In the genomic region with DNA sequence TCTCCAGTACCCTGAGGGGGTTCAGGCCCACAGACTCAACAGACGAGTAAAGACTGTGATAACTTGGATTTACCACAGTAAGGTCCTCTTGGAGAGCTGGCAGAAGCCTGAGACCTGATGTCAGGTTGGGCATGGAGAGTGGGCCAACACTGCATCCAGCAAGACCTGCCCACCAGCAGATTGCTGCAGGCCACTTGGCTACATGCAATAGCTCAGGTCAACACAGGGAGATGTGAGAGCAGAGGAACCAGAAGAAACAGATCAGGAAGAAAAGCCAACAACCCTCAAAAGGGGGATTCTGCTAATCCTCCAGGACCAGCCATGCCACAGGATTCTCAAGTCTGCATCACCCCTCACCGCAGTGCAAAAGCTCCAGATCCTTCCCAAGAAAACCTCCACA, we compare ENCODE assay signal across 24 cellular contexts. TPM values are rescaled to one million over a fixed set of nuclear protein-coding genes. Genes with fewer than 3 reads are reported as not detected.
"Had no signal": no experiment of that assay in that cellular context is flagged by ENCODE, and none has a peak within 500 bp of the region (broad histone marks: within the 10 kb centered on the region; RNA-seq: fewer than 3 reads in every experiment).

No MANE protein-coding gene starts in this region.

- ATAC-seq: activated CD4-positive, CD25-positive, alpha-beta regulatory T cell treated with anti-CD3 and anti-CD28 coated beads, Interleukin-2, amount 50 U/mL, for 24 hours; body of pancreas; gastrocnemius medialis; mucosa of descending colon; stimulated activated memory B cell treated with anti-CD40 and anti-IgM and Interleukin-4, amounts not matched to agents 10 μg/mL and 1 μg/mL and 100 μg/mL, for 72 hours had no signal

- H3K9me3 ChIP-seq: body of pancreas, colonic mucosa, gastrocnemius medialis, mucosa of descending colon, sigmoid colon, tibial artery, uterus had no signal

- H3K27ac Mint-ChIP-seq: activated naive CD4-positive, alpha-beta T cell treated with anti-CD3 and anti-CD28 coated beads for 36 hours; activated T-helper 2 cell treated with anti-CD3 and anti-CD28 coated beads, Interferon-gamma antibody, Interleukin-2, Interleukin-4, amounts not matched to agents 10 μg/mL and 5 μg/mL and 100 μg/mL, durations not matched to agents 14 hours and 24 hours and 36 hours; neural progenitor cell had no signal

- H3K4me3 ChIP-seq: body of pancreas, colonic mucosa, gastrocnemius medialis, mucosa of descending colon, neural progenitor cell, sigmoid colon, tibial artery, uterus had no signal

- H3K4me2 ChIP-seq: neural progenitor cell had no signal

- H3K9me3 Mint-ChIP-seq: activated naive CD4-positive, alpha-beta T cell treated with anti-CD3 and anti-CD28 coated beads for 36 hours; activated T-helper 2 cell treated with anti-CD3 and anti-CD28 coated beads, Interferon-gamma antibody, Interleukin-2, Interleukin-4, amounts not matched to agents 10 μg/mL and 5 μg/mL and 100 μg/mL, durations not matched to agents 14 hours and 24 hours and 36 hours; memory B cell; naive B cell; neural progenitor cell; stimulated activated memory B cell treated with anti-CD40 and anti-IgM and Interleukin-4, amounts not matched to agents 10 μg/mL and 1 μg/mL and 100 μg/mL, for 72 hours had no signal

- FAIRE-seq: endometrium had no signal

- H3K9ac ChIP-seq: neural progenitor cell had no signal

- H3K36me3 ChIP-seq: colonic mucosa, neural progenitor cell, uterus had no signal

- H3K4me1 ChIP-seq: colonic mucosa, neural progenitor cell had no signal

- DNase-seq: activated CD4-positive, alpha-beta T cell treated with anti-CD3 and anti-CD28 coated beads, Interleukin-2, amount 50 U/mL, for 1 hour; activated naive CD4-positive, alpha-beta T cell treated with anti-CD3 and anti-CD28 coated beads for 36 hours; body of pancreas; central memory CD4-positive, alpha-beta T cell; colonic mucosa; gastrocnemius medialis; head of caudate nucleus; mucosa of descending colon; naive B cell; stimulated activated CD4-positive, alpha-beta T cell treated with anti-CD3 and anti-CD28 coated beads, Interleukin-4, amount 100 ng/mL, for 4 hours; tibial artery; uterus had no signal

- H3K27me3 ChIP-seq: body of pancreas, colonic mucosa, gastrocnemius medialis, neural progenitor cell, sigmoid colon, tibial artery, uterus had no signal

- H3K27ac ChIP-seq: body of pancreas, colonic mucosa, neural progenitor cell had no signal

- H2AFZ ChIP-seq: neural progenitor cell had no signal

- H3K36me3 Mint-ChIP-seq: memory B cell; naive B cell; stimulated activated memory B cell treated with anti-CD40 and anti-IgM and Interleukin-4, amounts not matched to agents 10 μg/mL and 1 μg/mL and 100 μg/mL, for 72 hours had no signal

- H3K27me3 Mint-ChIP-seq: stimulated activated memory B cell treated with anti-CD40 and anti-IgM and Interleukin-4, amounts not matched to agents 10 μg/mL and 1 μg/mL and 100 μg/mL, for 72 hours had no signal

RNA-seq across cellular contexts. Expression of a gene that starts 11.6 kb away (rescaled TPM):
- total RNA-seq: activated CD8-positive, alpha-beta memory T cell treated with anti-CD3 and anti-CD28 coated beads for 36 hours; activated naive CD4-positive, alpha-beta T cell treated with anti-CD3 and anti-CD28 coated beads for 36 hours; activated T-helper 2 cell treated with anti-CD3 and anti-CD28 coated beads, Interferon-gamma antibody, Interleukin-2, Interleukin-4, amounts not matched to agents 10 μg/mL and 5 μg/mL and 100 μg/mL, durations not matched to agents 14 hours and 24 hours and 36 hours; colonic mucosa; gastrocnemius medialis; liver; osteocyte; pulmonary artery endothelial cell; subcutaneous adipose tissue had no signal
- polyA plus RNA-seq: liver had no signal
